In the genomic region with DNA sequence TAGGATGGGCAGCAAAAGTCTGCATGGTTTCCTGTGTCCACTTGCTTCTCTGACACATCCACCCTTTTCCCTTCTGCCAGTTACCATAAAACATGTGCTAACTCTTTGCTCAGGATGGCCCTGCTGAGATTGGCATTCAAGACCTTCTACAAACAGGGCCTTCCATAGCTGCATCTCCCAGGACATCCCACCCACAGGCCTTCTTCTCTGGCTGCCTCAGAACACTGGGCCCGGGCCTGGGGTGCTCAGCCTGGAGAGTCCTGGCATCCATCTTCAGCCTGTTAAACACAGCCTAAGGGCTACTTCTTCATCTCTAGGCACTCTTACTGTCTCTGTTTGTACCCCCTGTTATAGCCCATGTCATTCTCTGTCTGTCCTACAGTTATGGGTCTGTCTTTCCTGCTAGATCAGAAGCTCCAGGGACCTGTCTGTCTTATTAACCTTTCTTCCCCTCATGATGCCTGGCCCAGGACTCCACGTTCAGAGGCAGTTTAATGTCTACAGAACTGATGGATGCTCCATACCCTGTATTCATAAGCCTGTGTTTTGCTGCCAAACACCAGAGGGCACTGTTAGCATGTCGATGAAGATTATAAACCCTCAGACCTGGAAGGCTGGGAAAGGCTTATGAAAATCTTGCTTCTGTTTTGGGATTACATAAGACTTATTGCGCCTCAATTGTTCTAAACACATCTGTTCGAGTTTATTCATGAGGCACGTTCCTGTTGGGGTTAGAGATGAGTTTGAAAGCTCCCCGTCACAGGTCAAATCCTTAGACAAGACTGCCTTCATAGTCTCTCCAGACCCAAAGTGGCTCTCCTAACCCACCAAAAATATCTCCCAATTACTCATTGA, we compare ENCODE assay signal across 1 cellular context.
TF ChIP-seq lines count a peak whose summit lies in the region.

No MANE protein-coding gene starts in this region.

TF ChIP-seq in GM23338, 12 proteins besides CTCF, POLR2A, EP300 and RAD21 (continued from another document):
- TF ChIP-seq ZNF462 (CRISPR knock-in tag; IDR thresholded peaks at IDR 0.05) = no peak
- no peak for TF ChIP-seq NANOG (IDR thresholded peaks at IDR 0.05; ENCODE audit: borderline replicate concordance)
- TF ChIP-seq ZNF114 (CRISPR knock-in tag; IDR thresholded peaks at IDR 0.05) = no peak
- no peak for TF ChIP-seq CREB1 (CRISPR knock-in tag; IDR thresholded peaks at IDR 0.05; ENCODE audit: low read depth)
- no peak for TF ChIP-seq JUNB (IDR thresholded peaks at IDR 0.05; ENCODE audit: unreplicated experiment)
- no peak for TF ChIP-seq ETS1 (IDR thresholded peaks at IDR 0.05)
